In genomic region chr20:24494460-24494920, GRCh38 we compare ENCODE assay signal across 24 cellular contexts. TPM values are rescaled to one million over a fixed set of nuclear protein-coding genes. Genes with fewer than 3 reads are reported as not detected.
DNase-seq lines count a peak whose midpoint lies in the region; ATAC-seq and TF ChIP-seq lines count a peak whose summit lies in the region.
"Had no signal": no experiment of that assay in that cellular context is flagged by ENCODE, and none has a peak within 500 bp of the region (broad histone marks: within the 10 kb centered on the region; RNA-seq: fewer than 3 reads in every experiment).

No MANE protein-coding gene starts in this region.

- H3K9ac ChIP-seq in BLaER1, result no peak overlapping the region

- TF ChIP-seq CTCF in RWPE2 (IDR thresholded peaks at IDR 0.05; ENCODE audit: poor library complexity, severe bottlenecking), result no peak
- no peak for TF ChIP-seq CTCF in spleen (IDR thresholded peaks at IDR 0.05 in 8 of 11, conservative IDR thresholded peaks at IDR 0.05 in 3 of 11)

- no peak overlapping the region for H3K4me3 ChIP-seq in BLaER1
- no peak overlapping the region for H3K4me3 ChIP-seq in RWPE2 (ENCODE audit: severe bottlenecking)
- no peak overlapping the region for H3K4me3 ChIP-seq in spleen
- H3K4me3 ChIP-seq: MG63, PC-9, SJSA1 had no signal

- no peaks in the 10 kb centered on the region for H4K20me1 ChIP-seq in BLaER1

- peaks cover 41% of the 10 kb centered on the region for H3K4me1 ChIP-seq in BLaER1
- H3K4me1 ChIP-seq in RWPE2 (ENCODE audit: insufficient read depth, poor library complexity, severe bottlenecking), result no peaks in the 10 kb centered on the region
- no peaks in the 10 kb centered on the region for H3K4me1 ChIP-seq in spleen
- H3K4me1 ChIP-seq: SJSA1 had no signal

- H3K36me3 ChIP-seq in BLaER1, result no peaks in the 10 kb centered on the region
- H3K36me3 ChIP-seq in RWPE2 (ENCODE audit: low read depth), result no peaks in the 10 kb centered on the region
- no peaks in the 10 kb centered on the region for H3K36me3 ChIP-seq in spleen
- H3K36me3 ChIP-seq: MG63, SJSA1 had no signal

- TF ChIP-seq POLR2A in spleen (IDR thresholded peaks at IDR 0.05), result no peak

- intact Hi-C loops in spleen (cut with DNase I; ENCODE audit: low total_unique reads), result no loop called here

- H3K27ac ChIP-seq in BLaER1 (no peak overlapping the region), RWPE2 (ENCODE audit: poor library complexity, severe bottlenecking) (no peak overlapping the region), spleen (no peak overlapping the region)
- H3K27ac ChIP-seq: PC-9, SJSA1 had no signal

- peak overlapping the region; percentile 27 for H3K4me2 ChIP-seq in BLaER1
- H3K4me2 ChIP-seq: PC-9 had no signal

- H3K9me3 ChIP-seq in BLaER1 (no peaks in the 10 kb centered on the region), RWPE2 (ENCODE audit: severe bottlenecking) (no peaks in the 10 kb centered on the region), spleen (no peaks in the 10 kb centered on the region)
- H3K9me3 ChIP-seq: MG63, SJSA1 had no signal

- ATAC-seq in RWPE2 (ENCODE audit: low read depth), result peak; percentile 44; the same call in 1 of the 3 replicates
- ATAC-seq in left lobe of liver, result no peak
- ATAC-seq in HG02885 (IDR thresholded peaks at IDR 0.05; ENCODE audit: poor library complexity, unreplicated experiment), result no peak
- ATAC-seq in HG03045 (IDR thresholded peaks at IDR 0.05; ENCODE audit: unreplicated experiment), result no peak

- 77 to 87% (median 86%) methylated on average over 6 to 7 of the region's 7 CpGs for WGBS in spleen, 5 donors

- no peaks in the 10 kb centered on the region for H3K27me3 ChIP-seq in BLaER1
- H3K27me3 ChIP-seq in RWPE2 (ENCODE audit: insufficient read depth, poor library complexity, severe bottlenecking), result no peaks in the 10 kb centered on the region
- H3K27me3 ChIP-seq in spleen (replicated peaks in 1 of 7), result no peaks in the 10 kb centered on the region
- H3K27me3 ChIP-seq: MG63, SJSA1 had no signal

- no peak for DNase-seq in RWPE2 (ENCODE audit: low spot score)
- peak; percentile 39 for DNase-seq in left lobe of liver (ENCODE audit: low spot score)
- peak; percentile 59 for DNase-seq in spleen
- no peak for DNase-seq in NCI-H1048 (lab: John Stamatoyannopoulos, UW)
- no peak for DNase-seq in NCI-H1092 treated with DMSO at 0.1 percent for 48 hours (lab: John Stamatoyannopoulos, UW)
- DNase-seq: 8988T; ACHN; CD4-positive, alpha-beta T cell; HFFc6; IMR-90; KG1; MG63; NCI-H1417; NCI-H1694 treated with DMSO at 0.1 percent for 48 hours; NCI-H2081; NCI-H2227 treated with DMSO at 0.1 percent for 48 hours; NCI-H526 treated with DMSO at 0.1 percent for 48 hours; PC-9; Right ventricle myocardium superior had no signal

RNA-seq across cellular contexts. Expression of gene SYNDIG1, which starts 25.1 kb away (rescaled TPM):
- total RNA-seq in left lobe of liver (not detected), spleen (1 to 10 TPM in 5 of 7 donors, under 1 TPM in 2; 0.70 to 3.5 (median 1.4) TPM)
- 1 to 10 TPM; 1.2 to 1.4 (median 1.2) TPM for polyA plus RNA-seq in spleen
- total RNA-seq: CD4-positive, alpha-beta T cell; IMR-90; NCI-H460; SJSA1 had no signal
- polyA plus RNA-seq: IMR-90 had no signal

Comparison
In these comparisons a context has a peak if more than half of its experiments do, and no peak if none do; other contexts are left out.
1. DNase-seq: peak in left lobe of liver (single experiment) and spleen (single experiment); none in RWPE2 (single experiment), NCI-H1048 (single experiment) and NCI-H1092 treated with DMSO at 0.1 percent for 48 hours (single experiment).